Comparison of ENCODE assay signal across 13 cellular contexts in genomic region chr2:42429352-42429751, GRCh38.
DNase-seq lines count a peak whose midpoint lies in the region; ATAC-seq, FAIRE-seq and TF ChIP-seq lines count a peak whose summit lies in the region.
"Had no signal": no experiment of that assay in that cellular context is flagged by ENCODE, and none has a peak within 500 bp of the region (broad histone marks: within the 10 kb centered on the region; RNA-seq: fewer than 3 reads in every experiment).

No MANE protein-coding gene starts in this region.

- H3K36me3 ChIP-seq in GM23338 (ENCODE audit: insufficient read depth), result no peaks in the 10 kb centered on the region
- no peaks in the 10 kb centered on the region for H3K36me3 ChIP-seq in bronchial epithelial cell (ENCODE audit: control insufficient read depth, insufficient read depth, low read length)
- no peaks in the 10 kb centered on the region for H3K36me3 ChIP-seq in upper lobe of right lung

- CTCF ChIA-PET in A549 (lab: Yijun Ruan, JAX), result interaction anchor here (0.8 to 1.2 kb wide), 2 partner anchors 18 to 50 kb away, joined by 3 read pairs; no protein-coding TSS in a partner anchor

- FAIRE-seq in A549 (lab: Jason Lieb, UNC) (no peak), bronchial epithelial cell (lab: Jason Lieb, UNC) (peak; percentile 85), GM19239 (lab: Jason Lieb, UNC) (no peak)

- H3K79me2 ChIP-seq in GM23338 (replicated peaks; ENCODE audit: insufficient read depth), result peaks cover 57% of the 10 kb centered on the region

- no peak overlapping the region for H2AFZ ChIP-seq in GM23338

- no peaks in the 10 kb centered on the region for H3K4me1 ChIP-seq in A549
- no peaks in the 10 kb centered on the region; the same call in 1 of the 2 replicates for H3K4me1 ChIP-seq in GM23338 (ENCODE audit: insufficient read depth)
- H3K4me1 ChIP-seq in upper lobe of right lung, result no peaks in the 10 kb centered on the region

- H3K4me2 ChIP-seq in A549, result no peak overlapping the region
- no peak overlapping the region for H3K4me2 ChIP-seq in GM23338

- H3K36me3 Mint-ChIP-seq in GM23338 (ENCODE audit: low read depth), result no peaks in the 10 kb centered on the region; the same call in 2 of the 3 replicates
- H3K36me3 Mint-ChIP-seq: CD14-positive monocyte; CD8-positive, alpha-beta T cell had no signal

- TF ChIP-seq POLR2A in A549 (IDR thresholded peaks at IDR 0.05; ENCODE audit: low read length), result no peak

- H3K27me3 ChIP-seq in GM23338 (ENCODE audit: insufficient read depth) (no peaks in the 10 kb centered on the region), bronchial epithelial cell (ENCODE audit: control insufficient read depth, insufficient read depth, low read length) (no peaks in the 10 kb centered on the region), upper lobe of right lung (no peaks in the 10 kb centered on the region)

- H3K4me1 Mint-ChIP-seq in GM23338, result peaks cover 3% of the 10 kb centered on the region; the same call in 1 of the 3 replicates
- H3K4me1 Mint-ChIP-seq: CD14-positive monocyte had no signal

- H3K4me3 ChIP-seq in A549 (no peak overlapping the region), GM23338 (no peak overlapping the region), bronchial epithelial cell (ENCODE audit: low read depth, low read length) (no peak overlapping the region), upper lobe of right lung (no peak overlapping the region)

- H3K9me3 Mint-ChIP-seq in GM23338, result no peaks in the 10 kb centered on the region
- H3K9me3 Mint-ChIP-seq: CD8-positive, alpha-beta T cell had no signal

- no peak for TF ChIP-seq CTCF in A549 (IDR thresholded peaks at IDR 0.05)
- TF ChIP-seq CTCF in GM23338 (conservative IDR thresholded peaks at IDR 0.05; ENCODE audit: low read depth in 2 of 2), result no peak
- TF ChIP-seq CTCF in bronchial epithelial cell (IDR thresholded peaks at IDR 0.05; ENCODE audit: insufficient read depth, low read length, severe bottlenecking), result no peak
- no peak for TF ChIP-seq CTCF in upper lobe of right lung (IDR thresholded peaks at IDR 0.05)

- H3K27ac Mint-ChIP-seq in GM23338, result no peak overlapping the region
- H3K27ac Mint-ChIP-seq: CD14-positive monocyte; CD8-positive, alpha-beta T cell had no signal

- no peak for TF ChIP-seq RAD21 in A549 (conservative IDR thresholded peaks at IDR 0.05 in 1 of 2, IDR thresholded peaks at IDR 0.05 in 1 of 2)

- WGBS in A549 (ENCODE audit: missing lambda C conversion rate), result 57% methylated on average over 2 of the region's 2 CpGs

- H3F3A ChIP-seq in GM23338 (replicated peaks; ENCODE audit: low read depth), result no peaks in the 10 kb centered on the region; the same call in 1 of the 2 replicates

- ATAC-seq in A549 (no peak), GM23338 (no peak), upper lobe of right lung (no peak), HG02623 (IDR thresholded peaks at IDR 0.05; ENCODE audit: unreplicated experiment) (no peak)
- ATAC-seq: CD8-positive, alpha-beta T cell; HCT116 had no signal

- H3K27me3 Mint-ChIP-seq in GM23338 (ENCODE audit: insufficient read depth, low read depth, poor library complexity), result no peaks in the 10 kb centered on the region

- no peak for TF ChIP-seq EP300 in A549 (IDR thresholded peaks at IDR 0.05)

- H3K27ac ChIP-seq in A549 (no peak overlapping the region), GM23338 (ENCODE audit: low read depth) (peak overlapping the region; percentile 64), upper lobe of right lung (no peak overlapping the region)

- intact Hi-C loops in upper lobe of right lung (cut with DNase I), result no loop called here

- no peaks in the 10 kb centered on the region for H3K9me2 ChIP-seq in GM23338 (ENCODE audit: insufficient read depth)

- H4K20me1 ChIP-seq in GM23338 (replicated peaks; ENCODE audit: insufficient read depth), result peaks cover 14% of the 10 kb centered on the region

- DNase-seq in A549 (ENCODE audit: low read depth in 1 of 2, low spot score in 1 of 2) (no peak), GM23338 (ENCODE audit: low spot score) (no peak), M059J (ENCODE audit: low read depth) (peak; percentile 4), bronchial epithelial cell (ENCODE audit: low read depth) (no peak), upper lobe of right lung (no peak), GM19239 (ENCODE audit: insufficient read length, low spot score) (no peak)
- DNase-seq: Caco-2; CD8-positive, alpha-beta T cell; GF-D8; KG1 had no signal

- POLR2A ChIA-PET in A549 (lab: Yijun Ruan, JAX), result no interaction called here

- H3K4me3 Mint-ChIP-seq in GM23338, result no peak overlapping the region
- H3K4me3 Mint-ChIP-seq: CD14-positive monocyte; CD8-positive, alpha-beta T cell had no signal

- no peaks in the 10 kb centered on the region for H3K9me3 ChIP-seq in A549
- H3K9me3 ChIP-seq in upper lobe of right lung, result no peaks in the 10 kb centered on the region
- H3K9me3 ChIP-seq: Caco-2 had no signal

TF ChIP-seq in A549, 52 proteins besides CTCF, POLR2A, EP300 and RAD21:
- TF ChIP-seq TP53 (CRISPR knock-in tag; IDR thresholded peaks at IDR 0.05) (no peak), MAFK (IDR thresholded peaks at IDR 0.05; ENCODE audit: partially characterized antibody) (peak; percentile 80)

TF ChIP-seq in GM23338, 12 proteins besides CTCF, POLR2A, EP300 and RAD21:
- no peak for TF ChIP-seq NANOG (IDR thresholded peaks at IDR 0.05; ENCODE audit: borderline replicate concordance)
TF ChIP-seq in GM23338: peak in this region for 0.
